In genomic region chr5:126801992-126802294, GRCh38 we compare ENCODE assay signal across 8 cellular contexts. TPM values are rescaled to one million over a fixed set of nuclear protein-coding genes. Genes with fewer than 3 reads are reported as not detected.
DNase-seq lines count a peak whose midpoint lies in the region; ATAC-seq, FAIRE-seq and TF ChIP-seq lines count a peak whose summit lies in the region.

No MANE protein-coding gene starts in this region.

- H3K36me3 ChIP-seq in H1 (ENCODE audit: control insufficient read depth in 2 of 4, insufficient read depth in 4 of 4, low read length in 3 of 4) (peaks cover 6 to 24% (median 14%) of the 10 kb centered on the region in 4 experiments), transverse colon (no peaks in the 10 kb centered on the region)

- POLR2A ChIA-PET in H1 (lab: Charles Lee; ENCODE audit: partially characterized antibody) = interaction anchor here (3.3 kb wide), 1 partner anchor 24 kb away, joined by 14 read pairs; the partner anchor contains the start of gene LMNB1

- no peak overlapping the region for H3K23ac ChIP-seq in H1 (ENCODE audit: insufficient read length)

- no peak overlapping the region for H3K4ac ChIP-seq in H1 (replicated peaks; ENCODE audit: insufficient read length, low read depth, low read length)

- H2BK12ac ChIP-seq in H1 (ENCODE audit: low read depth, low read length) = no peak overlapping the region

- CTCF ChIA-PET in H1 (lab: Charles Lee; ENCODE audit: partially characterized antibody) = interaction anchor here (0.7 to 1.8 kb wide), 10 partner anchors 9 to 144 kb away, joined by 3 to 9 read pairs (median 4); no protein-coding TSS in a partner anchor

- no peak for TF ChIP-seq POLR2A in H1 (IDR thresholded peaks at IDR 0.05; ENCODE audit: control extremely low read depth in 1 of 2, low read depth in 2 of 2, low read length in 2 of 2)
- TF ChIP-seq POLR2A in transverse colon (IDR thresholded peaks at IDR 0.05) = no peak

- H2BK20ac ChIP-seq in H1 (ENCODE audit: low read length) = no peak overlapping the region

- no peak overlapping the region for H2BK15ac ChIP-seq in H1 (ENCODE audit: low read length)

- H3K9me3 ChIP-seq in H1 (ENCODE audit: insufficient read depth in 2 of 2, low read depth in 1 of 2, low read length in 1 of 2) = no peaks in the 10 kb centered on the region
- H3K9me3 ChIP-seq in transverse colon = no peaks in the 10 kb centered on the region

- no peak overlapping the region for H4K5ac ChIP-seq in H1 (ENCODE audit: insufficient read length, low read depth, low read length)

- H2BK5ac ChIP-seq in H1 (ENCODE audit: low read depth, low read length) = no peak overlapping the region

- in situ Hi-C loops in transverse colon (cut with MboI; ENCODE audit: low pct_ligation_motif_present in 1 of 4, low pct_unique_long_range_greater_than_20kb in 1 of 4, low sequenced_read_pairs in 3 of 4) = loop anchor here in 2 of 4 donors (10.0 to 25.0 kb wide), 2 partner anchors 127 to 465 kb away; no protein-coding TSS in a partner anchor

- H3K9ac ChIP-seq in H1 (replicated peaks in 1 of 4; ENCODE audit: extremely low read depth in 1 of 4, low read depth in 3 of 4, low read length in 3 of 4) = no peak overlapping the region

- H3K4me2 ChIP-seq in H1 (ENCODE audit: insufficient read depth in 1 of 2, low read depth in 2 of 2, low read length in 2 of 2) = no peak overlapping the region

- peaks cover 3 to 7% of the 10 kb centered on the region in 2 experiments for H4K20me1 ChIP-seq in H1 (replicated peaks in 1 of 2; ENCODE audit: control insufficient read depth in 1 of 2, insufficient read depth in 2 of 2, low read length in 2 of 2)

- intact Hi-C loops in transverse colon (cut with DNase I; ENCODE audit: low total_unique reads) = no loop called here

- no peak for TF ChIP-seq EP300 in H1 (IDR thresholded peaks at IDR 0.05; ENCODE audit: borderline replicate concordance in 1 of 2, low read depth in 2 of 2, low read length in 2 of 2)
- TF ChIP-seq EP300 in transverse colon (IDR thresholded peaks at IDR 0.05; ENCODE audit: low read depth) = no peak

- no peak overlapping the region for H3K4me3 ChIP-seq in GM12864 (ENCODE audit: low read depth, low read length)
- H3K4me3 ChIP-seq in H1 (ENCODE audit: extremely low read depth in 1 of 4, insufficient read depth in 2 of 4, low read depth in 3 of 4, low read length in 4 of 4) = no peak overlapping the region; a peak in 1 of 8 replicates
- H3K4me3 ChIP-seq in transverse colon = no peak overlapping the region

- no peak overlapping the region for H2AFZ ChIP-seq in H1 (ENCODE audit: low read length)

- no peak overlapping the region for H3K14ac ChIP-seq in H1 (ENCODE audit: insufficient read length)

- ATAC-seq in GM21367 (IDR thresholded peaks at IDR 0.05; ENCODE audit: unreplicated experiment) = no peak

- no peak overlapping the region for H3K18ac ChIP-seq in H1 (ENCODE audit: extremely low read depth, low read length)

- TF ChIP-seq CTCF in GM12864 (IDR thresholded peaks at IDR 0.05; ENCODE audit: low read depth, low read length, missing control alignments) (peak; percentile 24), H1 (IDR thresholded peaks at IDR 0.05; ENCODE audit: control extremely low read depth in 1 of 3, insufficient read depth in 1 of 3, low read depth in 1 of 3, low read length in 3 of 3) (no peak), transverse colon (IDR thresholded peaks at IDR 0.05) (peak; percentile 26 to 36 (median 33))

- H2BK120ac ChIP-seq in H1 (replicated peaks; ENCODE audit: low read depth, low read length) = no peak overlapping the region

- 88% methylated on average over 1 of the region's 1 CpG; no CpG with 5 or more reads in 1 of the 2 experiments for WGBS in H1 (ENCODE audit: extremely low coverage in 1 of 2, insufficient coverage in 1 of 2, insufficient read length in 1 of 2, insufficient replicate concordance in 2 of 2, low coverage in 1 of 2, low lambda C conversion rate in 2 of 2, missing lambda C conversion rate in 1 of 2), 2 experiments
- 17 to 19% methylated on average over 1 of the region's 1 CpG for WGBS in transverse colon (ENCODE audit: low coverage in 1 of 2), 2 donors

- H3K56ac ChIP-seq in H1 (replicated peaks; ENCODE audit: insufficient read length, low read depth, low read length) = no peak overlapping the region

- H3K23me2 ChIP-seq in H1 (ENCODE audit: low read depth, low read length) = no peaks in the 10 kb centered on the region

- no peaks in the 10 kb centered on the region for H3K27me3 ChIP-seq in H1 (replicated peaks in 1 of 4; ENCODE audit: control insufficient read depth in 3 of 4, extremely low read depth in 1 of 4, insufficient read depth in 3 of 4, low read length in 3 of 4)
- H3K27me3 ChIP-seq in transverse colon = no peaks in the 10 kb centered on the region

- H4K8ac ChIP-seq in H1 (ENCODE audit: extremely low read depth, insufficient read depth, low read length) = no peak overlapping the region

- no peak overlapping the region for H4K91ac ChIP-seq in H1 (replicated peaks; ENCODE audit: insufficient read length, low read length)

- peak; percentile 93 for FAIRE-seq in A204.1 (lab: Jason Lieb, UNC)
- FAIRE-seq in H1 (lab: Jason Lieb, UNC) = no peak

- peaks cover 6% of the 10 kb centered on the region for H3K79me1 ChIP-seq in H1 (ENCODE audit: low read depth, low read length)

- peaks cover 46 to 83% of the 10 kb centered on the region in 2 experiments for H3K79me2 ChIP-seq in H1 (ENCODE audit: control insufficient read depth in 1 of 2, insufficient read depth in 2 of 2, low read length in 2 of 2)

- H2AK5ac ChIP-seq in H1 (ENCODE audit: low read depth, low read length) = no peak overlapping the region

- DNase-seq in GM12864 (ENCODE audit: low read depth) (no peak), M059J (ENCODE audit: low read depth) (peak; percentile 24), H1 (ENCODE audit: low read depth in 1 of 2, low spot score in 2 of 2) (no peak), transverse colon (no peak), SHP77 (lab: John Stamatoyannopoulos, UW) (no peak), NCI-H187 treated with DMSO at 0.1 percent for 48 hours (lab: John Stamatoyannopoulos, UW) (no peak)

- H3K27ac ChIP-seq in H1 (ENCODE audit: low read depth, low read length) = no peak overlapping the region
- H3K27ac ChIP-seq in transverse colon = no peak overlapping the region

- peak; percentile 15 to 18; a peak in 3 of 4 replicates for TF ChIP-seq RAD21 in H1 (IDR thresholded peaks at IDR 0.05 in 1 of 2, conservative IDR thresholded peaks at IDR 0.05 in 1 of 2; ENCODE audit: low read depth in 2 of 2, low read length in 2 of 2)

- H3K4me1 ChIP-seq in H1 (replicated peaks in 1 of 4; ENCODE audit: control insufficient read depth in 3 of 4, insufficient read depth in 4 of 4, low read length in 3 of 4) (0 out of 7 replicates have a peak, but pooled peaks cover 0 to 3% (median 0%) of the 10 kb centered on the region in 4 experiments), transverse colon (no peaks in the 10 kb centered on the region)

TF ChIP-seq in H1, 55 proteins besides CTCF, POLR2A, EP300 and RAD21 (continues in another document):
- TF ChIP-seq NANOG (IDR thresholded peaks at IDR 0.05; ENCODE audit: insufficient read depth, low read depth, low read length, poor library complexity, severe bottlenecking) (no peak), SIX5 (IDR thresholded peaks at IDR 0.05; ENCODE audit: low read depth, low read length) (no peak), E2F6 (IDR thresholded peaks at IDR 0.05) (no peak), RFX5 (IDR thresholded peaks at IDR 0.05; ENCODE audit: borderline replicate concordance, low read depth, low read length) (no peak), SUZ12 (IDR thresholded peaks at IDR 0.05; ENCODE audit: low read length) (no peak), GTF2F1 (IDR thresholded peaks at IDR 0.05; ENCODE audit: borderline replicate concordance, low read depth, low read length) (no peak), USF2 (IDR thresholded peaks at IDR 0.05; ENCODE audit: low read length) (no peak), MAX (IDR thresholded peaks at IDR 0.05) (no peak), TEAD4 (IDR thresholded peaks at IDR 0.05; ENCODE audit: low read depth, low read length) (no peak), ZNF274 (IDR thresholded peaks at IDR 0.05; ENCODE audit: borderline replicate concordance, extremely low read depth, low read length) (no peak), ATF3 (IDR thresholded peaks at IDR 0.05; ENCODE audit: insufficient read depth, low read depth, low read length) (no peak), HDAC2 (IDR thresholded peaks at IDR 0.05; ENCODE audit: borderline replicate concordance in 1 of 2, low read depth in 2 of 2, low read length in 2 of 2) (no peak)

RNA-seq across cellular contexts. Expression of gene LMNB1, which starts 25.0 kb away (rescaled TPM):
- total RNA-seq in M059J (2014; rRNA removed; shearing (Covaris generic)) = 106 and 134 TPM in 2 replicates
- 225 and 229 TPM in 2 replicates for total RNA-seq in H1 (2021; fragmentation: NEBNext Ultra II Directional; extraction: Animal tissue kit (Norgen Biotek cat#: 25700))
- 73.5 and 123 TPM in 2 replicates for polyA plus RNA-seq in H1 (2011; rRNA removed)
- 88.9 TPM for polyA plus RNA-seq in H1 (2011; cell fraction: cytosol; rRNA removed)
- 104 TPM for polyA plus RNA-seq in H1 (2011; cell fraction: nucleus; rRNA removed)
- polyA plus RNA-seq in H1 (2012, experiment 1 of 2) = 153 to 239 TPM (median 158 TPM) in 4 replicates
- polyA plus RNA-seq in H1 (2012, experiment 2 of 2) = 38.7 TPM
- polyA plus RNA-seq in H1 (2013, experiment 1 of 2) = 90.6 TPM
- polyA plus RNA-seq in H1 (2013, experiment 2 of 2) = 87.9 TPM
- 40.1 and 54.4 TPM in 2 replicates for polyA minus RNA-seq in H1 (2011; rRNA and poly(A)+ RNA removed)
- polyA minus RNA-seq in H1 (2011; cell fraction: cytosol; rRNA and poly(A)+ RNA removed) = 69.3 TPM
- polyA minus RNA-seq in H1 (2011; cell fraction: nucleus; rRNA and poly(A)+ RNA removed) = 75.1 TPM
- 10 to 100 TPM in 3 of 4 donors, 1 to 10 TPM in 1; 7.9 to 53.3 (median 16.8) TPM for total RNA-seq in transverse colon

Comparison
In these comparisons a context has a peak if more than half of its experiments do, and no peak if none do; other contexts are left out.
1. CTCF ChIP-seq: peak in GM12864 (single experiment) and transverse colon (5 of 5); none in H1 (0 of 3).